8 cellular contexts compared by ENCODE assay signal in genomic region chr6:43667245-43668150, GRCh38. TPM values are rescaled to one million over a fixed set of nuclear protein-coding genes. Genes with fewer than 3 reads are reported as not detected.
DNase-seq lines count a peak whose midpoint lies in the region; ATAC-seq and TF ChIP-seq lines count a peak whose summit lies in the region.

No MANE protein-coding gene starts in this region.

- H3K36me3 ChIP-seq in colonic mucosa: no peaks in the 10 kb centered on the region

- peak; percentile 88 for DNase-seq in Daoy (ENCODE audit: low read depth)
- DNase-seq in NCI-H510A (lab: John Stamatoyannopoulos, UW): peak; percentile 43
- DNase-seq in activated CD4-positive, alpha-beta T cell treated with anti-CD3 and anti-CD28 coated beads for 48 hours: peak; percentile 91
- DNase-seq in colonic mucosa: peak; percentile 95
- peak; percentile 82 for DNase-seq in left lobe of liver (ENCODE audit: low spot score)
- peak; percentile 86 for DNase-seq in stimulated activated CD4-positive, alpha-beta T cell treated with anti-CD3 and anti-CD28 coated beads, Interleukin-4, amount 100 ng/mL, for 24 hours

- peak; percentile 37 for ATAC-seq in HG03175 (IDR thresholded peaks at IDR 0.05; ENCODE audit: unreplicated experiment)
- peak; percentile 92 for ATAC-seq in left lobe of liver
- ATAC-seq in HG03342 (IDR thresholded peaks at IDR 0.05; ENCODE audit: unreplicated experiment): no peak

- no peaks in the 10 kb centered on the region for H3K27me3 ChIP-seq in colonic mucosa

- peak overlapping the region; percentile 36 to 59 for H3K9ac ChIP-seq in colonic mucosa (ENCODE audit: low read depth in 2 of 2, low read length in 2 of 2)

- H3K4me3 ChIP-seq in colonic mucosa: no peak overlapping the region

- intact Hi-C loops in colonic mucosa (cut with DNase I): loop anchor here (2.0 to 10.0 kb wide), 5 partner anchors 55 to 411 kb away; no protein-coding TSS in a partner anchor

- peak overlapping the region; percentile 27 for H3K27ac ChIP-seq in colonic mucosa

- TF ChIP-seq CTCF in colonic mucosa (IDR thresholded peaks at IDR 0.05): peak; percentile 96

- no peaks in the 10 kb centered on the region for H3K9me3 ChIP-seq in colonic mucosa

- H3K4me1 ChIP-seq in colonic mucosa: peaks cover 17% of the 10 kb centered on the region

RNA-seq across cellular contexts. Expression of gene MRPS18A, which starts 20.1 kb away (rescaled TPM):
- 70.7 and 77.8 TPM in 2 replicates for total RNA-seq in Daoy (2014; rRNA removed; shearing (Covaris generic))
- total RNA-seq in colonic mucosa: 100 to 1,000 TPM in 1 of 2 donors, 10 to 100 TPM in 1; 83.6 to 120 TPM
- 26.6 TPM for total RNA-seq in left lobe of liver

RNA-seq across cellular contexts. Expression of gene RSPH9, which starts 22.7 kb away (rescaled TPM):
- total RNA-seq in Daoy (2014; rRNA removed; shearing (Covaris generic)): not detected in 2 replicates
- total RNA-seq in colonic mucosa: not detected
- total RNA-seq in left lobe of liver: not detected

RNA-seq across cellular contexts. Expression of gene MAD2L1BP, which starts 31.9 kb away (rescaled TPM):
- 24.1 and 59.5 TPM in 2 replicates for total RNA-seq in Daoy (2014; rRNA removed; shearing (Covaris generic))
- total RNA-seq in colonic mucosa (10 to 100 TPM; 47.7 to 48.8 TPM), left lobe of liver (9.8 TPM)

RNA-seq across cellular contexts. Expression of gene GTPBP2, which starts 38.4 kb away (rescaled TPM):
- 50.3 and 55.5 TPM in 2 replicates for total RNA-seq in Daoy (2014; rRNA removed; shearing (Covaris generic))
- total RNA-seq in colonic mucosa (10 to 100 TPM; 50.0 to 51.7 TPM), left lobe of liver (13.7 TPM)

Comparison
In these comparisons a context has a peak if more than half of its experiments do, and no peak if none do; other contexts are left out.
1. DNase-seq: peak in every context shown above with its lines; median percentile 95 in colonic mucosa; 91 in activated CD4-positive, alpha-beta T cell treated with anti-CD3 and anti-CD28 coated beads for 48 hours; 88 in Daoy; 86 in stimulated activated CD4-positive, alpha-beta T cell treated with anti-CD3 and anti-CD28 coated beads, Interleukin-4, amount 100 ng/mL, for 24 hours; 82 in left lobe of liver; 43 in NCI-H510A.